In genomic region chr12:30604302-30604701, GRCh38 we compare ENCODE assay signal across 8 cellular contexts.
DNase-seq lines count a peak whose midpoint lies in the region; ATAC-seq, FAIRE-seq and TF ChIP-seq lines count a peak whose summit lies in the region.
"Not testable (repeated sequence)": the region's sequence is repeated elsewhere in the genome, so short reads cannot be mapped to it uniquely, and the experiment has no call there.

No MANE protein-coding gene starts in this region.

- DNase-seq in GM23338 (ENCODE audit: low spot score) (peak; percentile 65), M059J (ENCODE audit: low read depth) (peak; percentile 36), PC-9 (peak in 1 of 2 experiments; percentile 34), K562 (ENCODE audit: extremely low read depth in 1 of 4, low spot score in 3 of 4) (peak in 1 of 4 experiments; percentile 19), endothelial cell of umbilical vein (ENCODE audit: low read depth, low spot score) (peak; percentile 24)
- not testable (repeated sequence) for DNase-seq in neural progenitor cell (ENCODE audit: low spot score)

- H3K4me3 ChIP-seq in ACC112 (ENCODE audit: low read depth, low read length); GM23338; PC-9; K562; endothelial cell of umbilical vein (replicated peaks in 1 of 3; ENCODE audit: insufficient read depth in 1 of 3, low read depth in 1 of 3, low read length in 3 of 3); neural progenitor cell: not testable (repeated sequence)
- H3K4me3 ChIP-seq in iPS-15b (ENCODE audit: low read depth, low read length) = peak overlapping the region; percentile 4

- H3F3A ChIP-seq in GM23338 (replicated peaks; ENCODE audit: low read depth); PC-9 (ENCODE audit: insufficient read depth, low read depth); neural progenitor cell (ENCODE audit: low read depth): not testable (repeated sequence)

- not testable (repeated sequence) for H3K36me3 ChIP-seq in ACC112 (ENCODE audit: insufficient read depth, low read length); GM23338 (ENCODE audit: insufficient read depth); PC-9 (ENCODE audit: low read depth); K562 (ENCODE audit: control insufficient read depth, insufficient read depth, low read length); endothelial cell of umbilical vein (ENCODE audit: control insufficient read depth in 2 of 2, extremely low read depth in 1 of 2, insufficient read depth in 2 of 2, low read length in 2 of 2); iPS-15b (ENCODE audit: control insufficient read depth, insufficient read depth, low read length); neural progenitor cell

- H3K9me1 ChIP-seq in K562 (ENCODE audit: control insufficient read depth, insufficient read depth, low read length); endothelial cell of umbilical vein (replicated peaks; ENCODE audit: control insufficient read depth, extremely low read depth, insufficient read depth, low read length): not testable (repeated sequence)

- H3K4me3 Mint-ChIP-seq in GM23338, neural progenitor cell: not testable (repeated sequence)

- H3K36me3 Mint-ChIP-seq in GM23338 (ENCODE audit: low read depth) = peaks cover 15% of the 10 kb centered on the region
- not testable (repeated sequence) for H3K36me3 Mint-ChIP-seq in neural progenitor cell

- H3K9ac ChIP-seq in K562 (ENCODE audit: insufficient read depth in 1 of 2, low read depth in 2 of 2, low read length in 2 of 2); endothelial cell of umbilical vein (replicated peaks; ENCODE audit: extremely low read depth, insufficient read depth, low read length); neural progenitor cell: not testable (repeated sequence)
- peak overlapping the region; percentile 76 for H3K9ac ChIP-seq in iPS-15b (ENCODE audit: low read depth, low read length)

- not testable (repeated sequence) for H3K79me2 ChIP-seq in ACC112 (ENCODE audit: control insufficient read depth, insufficient read depth, low read length, unreplicated experiment); GM23338 (replicated peaks; ENCODE audit: insufficient read depth); PC-9 (ENCODE audit: low read depth); K562 (ENCODE audit: control insufficient read depth, insufficient read depth, low read length); endothelial cell of umbilical vein (ENCODE audit: control insufficient read depth, insufficient read depth, low read length); neural progenitor cell (ENCODE audit: low read depth)

- not testable (repeated sequence) for H3K9me3 ChIP-seq in PC-9 (ENCODE audit: insufficient read depth, low read depth); K562 (replicated peaks; ENCODE audit: control insufficient read depth, insufficient read depth, low read depth, low read length); endothelial cell of umbilical vein (replicated peaks; ENCODE audit: control insufficient read depth, insufficient read depth, low read length); iPS-15b (ENCODE audit: control insufficient read depth, insufficient read depth, low read length); neural progenitor cell (ENCODE audit: low read depth)

- not testable (repeated sequence) for H4K20me1 ChIP-seq in GM23338 (replicated peaks; ENCODE audit: insufficient read depth); PC-9 (ENCODE audit: insufficient read depth); K562 (replicated peaks; ENCODE audit: control insufficient read depth, insufficient read depth, low read length); endothelial cell of umbilical vein (replicated peaks; ENCODE audit: control insufficient read depth, extremely low read depth, insufficient read depth, low read length); neural progenitor cell (ENCODE audit: low read depth)

- not testable (repeated sequence) for TF ChIP-seq CTCF in GM23338 (conservative IDR thresholded peaks at IDR 0.05; ENCODE audit: low read depth in 2 of 2); PC-9 (conservative IDR thresholded peaks at IDR 0.05); K562 (IDR thresholded peaks at IDR 0.05 in 2 of 3, conservative IDR thresholded peaks at IDR 0.05 in 1 of 3; ENCODE audit: insufficient read depth in 2 of 3, low read depth in 1 of 3, low read length in 3 of 3); endothelial cell of umbilical vein (IDR thresholded peaks at IDR 0.05; ENCODE audit: extremely low read depth in 1 of 2, insufficient read depth in 1 of 2, low read depth in 1 of 2, low read length in 2 of 2); neural progenitor cell (IDR thresholded peaks at IDR 0.05)

- H3K27ac Mint-ChIP-seq in GM23338, neural progenitor cell: not testable (repeated sequence)

- H2AFZ ChIP-seq in ACC112 (ENCODE audit: low read length, unreplicated experiment) (peak overlapping the region; percentile 32), GM23338 (peak overlapping the region; percentile 93), K562 (ENCODE audit: low read depth, low read length) (peak overlapping the region; percentile 51; the same call in 1 of the 2 replicates), endothelial cell of umbilical vein (ENCODE audit: low read depth, low read length) (peak overlapping the region; percentile 72), neural progenitor cell (replicated peaks) (peak overlapping the region; percentile 68)
- H2AFZ ChIP-seq in PC-9 = not testable (repeated sequence)

- CTCF ChIA-PET in PC-9 (lab: Charles Lee) = interaction anchor here (0.6 kb wide), 1 partner anchor 221 kb away, joined by 3 read pairs; no protein-coding TSS in a partner anchor
- CTCF ChIA-PET in K562 (lab: Yijun Ruan, JAX; ENCODE audit: low intra/inter-chr PET ratio) = not testable (repeated sequence)
- CTCF ChIA-PET in endothelial cell of umbilical vein (lab: Charles Lee) = interaction anchor here (0.7 kb wide), 1 partner anchor 9 kb away, joined by 3 read pairs; no protein-coding TSS in a partner anchor

- FAIRE-seq in K562 (lab: Jason Lieb, UNC); endothelial cell of umbilical vein (lab: Jason Lieb, UNC): not testable (repeated sequence)

- not testable (repeated sequence) for TF ChIP-seq RAD21 in K562 (CRISPR knock-in tag; conservative IDR thresholded peaks at IDR 0.05 in 1 of 2, IDR thresholded peaks at IDR 0.05 in 1 of 2)

- not testable (repeated sequence) for BruUV-seq in PC-9 (replicated peaks; lab: Mats Ljungman, UMichigan); K562 (replicated peaks; lab: Mats Ljungman, UMichigan); endothelial cell of umbilical vein (replicated peaks; lab: Mats Ljungman, UMichigan)

- TF ChIP-seq EP300 in K562 (IDR thresholded peaks at IDR 0.05; ENCODE audit: low read length) = not testable (repeated sequence)

- peak overlapping the region; percentile 71 for H3K4me2 ChIP-seq in GM23338
- H3K4me2 ChIP-seq in PC-9 = 0 out of 2 replicates have a peak overlapping the region, but pooled peaks have one; percentile 18
- not testable (repeated sequence) for H3K4me2 ChIP-seq in K562 (ENCODE audit: insufficient read depth, low read length); endothelial cell of umbilical vein (ENCODE audit: insufficient read depth, low read length); neural progenitor cell

- TF ChIP-seq POLR2A in K562 (conservative IDR thresholded peaks at IDR 0.05); endothelial cell of umbilical vein (IDR thresholded peaks at IDR 0.05; ENCODE audit: low read depth, low read length): not testable (repeated sequence)

- intact Hi-C loops in PC-9 (cut with micrococcal nuclease; ENCODE audit: unreplicated experiment); K562 (cut with micrococcal nuclease); endothelial cell of umbilical vein (cut with micrococcal nuclease): not testable (repeated sequence)

- H3K4me1 Mint-ChIP-seq in GM23338, neural progenitor cell: not testable (repeated sequence)

- POLR2A ChIA-PET in PC-9 (lab: Charles Lee; ENCODE audit: unreplicated experiment); endothelial cell of umbilical vein (lab: Charles Lee): not testable (repeated sequence)
- POLR2A ChIA-PET in K562 (lab: Yijun Ruan, JAX) = interaction anchor here (0.8 kb wide), 1 partner anchor 9 kb away, joined by 3 read pairs; no protein-coding TSS in a partner anchor

- not testable (repeated sequence) for H3K9me2 ChIP-seq in GM23338 (ENCODE audit: insufficient read depth); PC-9 (ENCODE audit: insufficient read depth)

- 5% methylated on average over 6 of the region's 6 CpGs for WGBS in K562 (ENCODE audit: insufficient coverage, low coverage, missing lambda C conversion rate)

- H3K9me3 Mint-ChIP-seq in GM23338 (peaks cover 20% of the 10 kb centered on the region), neural progenitor cell (peaks cover 19% of the 10 kb centered on the region)

- H3K27me3 Mint-ChIP-seq in GM23338 (ENCODE audit: insufficient read depth, low read depth, poor library complexity); neural progenitor cell (ENCODE audit: insufficient read depth, low read depth): not testable (repeated sequence)

- not testable (repeated sequence) for ATAC-seq in GM23338
- ATAC-seq in K562 = peak; percentile 62

- H3K4me1 ChIP-seq in ACC112 (ENCODE audit: control insufficient read depth, insufficient read depth, low read length, unreplicated experiment); GM23338 (ENCODE audit: insufficient read depth); PC-9 (replicated peaks; ENCODE audit: insufficient read depth); K562 (replicated peaks in 1 of 2; ENCODE audit: control insufficient read depth in 2 of 2, insufficient read depth in 2 of 2, low read length in 2 of 2); endothelial cell of umbilical vein (ENCODE audit: control insufficient read depth, extremely low read depth, insufficient read depth, low read length); iPS-15b (ENCODE audit: control insufficient read depth, insufficient read depth, low read length); neural progenitor cell: not testable (repeated sequence)

- in situ Hi-C loops in K562 (cut with MboI) = not testable (repeated sequence)

- dilution Hi-C loops in endothelial cell of umbilical vein (cut with MboI; ENCODE audit: extremely low pct_ligation_motif_present, low sequenced_read_pairs) = not testable (repeated sequence)

- not testable (repeated sequence) for H3K27me3 ChIP-seq in ACC112 (ENCODE audit: insufficient read depth, low read length); GM23338 (ENCODE audit: insufficient read depth); PC-9 (ENCODE audit: insufficient read depth, low read depth); K562 (ENCODE audit: control insufficient read depth in 2 of 2, insufficient read depth in 2 of 2, low read length in 2 of 2); endothelial cell of umbilical vein (ENCODE audit: control insufficient read depth in 2 of 2, insufficient read depth in 2 of 2, low read length in 2 of 2); iPS-15b (ENCODE audit: control insufficient read depth, insufficient read depth, low read length); neural progenitor cell

- H3K27ac ChIP-seq in ACC112 (ENCODE audit: low read depth, low read length); PC-9; K562 (ENCODE audit: extremely low read depth, low read depth, low read length); endothelial cell of umbilical vein (ENCODE audit: insufficient read depth, low read depth, low read length); neural progenitor cell: not testable (repeated sequence)
- peak overlapping the region; percentile 63; the same call in 1 of the 2 replicates for H3K27ac ChIP-seq in GM23338 (ENCODE audit: low read depth)
